ENCODE assay signal across 16 cellular contexts in genomic region chr13:113869263-113869662, GRCh38. TPM values are rescaled to one million over a fixed set of nuclear protein-coding genes. Genes with fewer than 3 reads are reported as not detected.
A peak's percentile ranks its signal among the peaks of the same experiment; 100 is the strongest.
DNase-seq lines count a peak whose midpoint lies in the region; ATAC-seq and TF ChIP-seq lines count a peak whose summit lies in the region.
"Had no signal": no experiment of that assay in that cellular context is flagged by ENCODE, and none has a peak within 500 bp of the region (broad histone marks: within the 10 kb centered on the region; RNA-seq: fewer than 3 reads in every experiment).

No MANE protein-coding gene starts in this region.

- H3K56ac ChIP-seq in IMR-90 (ENCODE audit: extremely low read depth, insufficient read depth, low read length) = no peak overlapping the region

- H3K27ac ChIP-seq in IMR-90 (ENCODE audit: insufficient read depth, low read length) (no peak overlapping the region), endodermal cell (ENCODE audit: low read depth, low read length) (no peak overlapping the region), vagina (no peak overlapping the region)
- H3K27ac ChIP-seq: 22Rv1, A549, C4-2B, GM23248 had no signal

- dilution Hi-C loops in IMR-90 (cut with HindIII; ENCODE audit: low sequenced_read_pairs, unreplicated experiment) = no loop called here

- H2BK120ac ChIP-seq in IMR-90 (ENCODE audit: low read depth, low read length) = no peak overlapping the region

- peaks cover 5% of the 10 kb centered on the region for H3K9me1 ChIP-seq in IMR-90 (ENCODE audit: insufficient read depth, low read length)

- no peak overlapping the region for H3K4ac ChIP-seq in IMR-90 (ENCODE audit: low read depth, low read length)

- TF ChIP-seq CTCF in activated CD8-positive, alpha-beta T cell treated with anti-CD3 and anti-CD28 coated beads for 36 hours (IDR thresholded peaks at IDR 0.05) = no peak
- TF ChIP-seq CTCF in IMR-90 (conservative IDR thresholded peaks at IDR 0.05; ENCODE audit: low read depth, low read length) = no peak
- no peak for TF ChIP-seq CTCF in endodermal cell (conservative IDR thresholded peaks at IDR 0.05)
- no peak for TF ChIP-seq CTCF in vagina (IDR thresholded peaks at IDR 0.05)

- H3K36me3 ChIP-seq in IMR-90 (ENCODE audit: control insufficient read depth, insufficient read depth, low read length) (no peaks in the 10 kb centered on the region), endodermal cell (ENCODE audit: control insufficient read depth, insufficient read depth, low read length) (no peaks in the 10 kb centered on the region), vagina (no peaks in the 10 kb centered on the region)

- no peak overlapping the region for H3K4me3 ChIP-seq in IMR-90 (ENCODE audit: insufficient read depth, low read depth, low read length)
- no peak overlapping the region for H3K4me3 ChIP-seq in endodermal cell (ENCODE audit: low read length)
- H3K4me3 ChIP-seq in vagina = no peak overlapping the region
- H3K4me3 ChIP-seq: A549, GM23248 had no signal

- no peak overlapping the region for H4K91ac ChIP-seq in IMR-90 (ENCODE audit: insufficient read depth, low read depth, low read length)

- no peak overlapping the region for H2BK5ac ChIP-seq in IMR-90 (ENCODE audit: low read depth, low read length, poor library complexity, severe bottlenecking)

- ATAC-seq in activated CD8-positive, alpha-beta T cell treated with anti-CD3 and anti-CD28 coated beads, Interleukin-2, amount 10 ng/mL, durations not matched to agents 7 days and 5 days = no peak
- no peak for ATAC-seq in activated CD8-positive, alpha-beta T cell treated with anti-CD3 and anti-CD28 coated beads for 36 hours
- ATAC-seq in IMR-90 (ENCODE audit: low read depth) = no peak
- no peak for ATAC-seq in activated T-helper 17 cell treated with anti-CD3 and anti-CD28 coated beads, Interleukin-2, amount 50 U/mL, for 72 hours (replicated peaks)
- no peak for ATAC-seq in GM21447 (IDR thresholded peaks at IDR 0.05; ENCODE audit: unreplicated experiment)
- ATAC-seq: A549, HepG2 had no signal

- BruUV-seq in IMR-90 (replicated peaks; lab: Mats Ljungman, UMichigan) = no TSS peak

- DNase-seq in activated CD8-positive, alpha-beta T cell treated with anti-CD3 and anti-CD28 coated beads, Interleukin-2, amount 10 ng/mL, durations not matched to agents 7 days and 5 days = peak; percentile 4
- no peak for DNase-seq in activated CD8-positive, alpha-beta T cell treated with anti-CD3 and anti-CD28 coated beads for 36 hours
- DNase-seq in IMR-90 (no peak), endodermal cell (peak; percentile 11), vagina (ENCODE audit: extremely low spot score in 2 of 2) (peak; percentile 47 to 58)
- DNase-seq: AML-193; Caco-2; CD4-positive, alpha-beta T cell; GM23248; HCEC 1CT had no signal

- H2AK5ac ChIP-seq in IMR-90 (ENCODE audit: low read depth, low read length) = peak overlapping the region; percentile 13; the same call in 1 of the 2 replicates

- TF ChIP-seq POLR2A in IMR-90 (IDR thresholded peaks at IDR 0.05; ENCODE audit: low read depth, low read length) (no peak), vagina (IDR thresholded peaks at IDR 0.05) (no peak)

- no peak overlapping the region for H2AFZ ChIP-seq in IMR-90 (replicated peaks; ENCODE audit: low read length, poor library complexity)
- H2AFZ ChIP-seq: GM23248 had no signal

- H4K20me1 ChIP-seq in IMR-90 (ENCODE audit: insufficient read depth, low read length) = no peaks in the 10 kb centered on the region

- no peak overlapping the region for H3K14ac ChIP-seq in IMR-90 (replicated peaks; ENCODE audit: low read depth, low read length)

- H3K9me3 ChIP-seq in IMR-90 (ENCODE audit: control insufficient read depth, insufficient read depth, low read length) = no peaks in the 10 kb centered on the region
- H3K9me3 ChIP-seq in endodermal cell (ENCODE audit: control insufficient read depth, low read length) = no peaks in the 10 kb centered on the region
- no peaks in the 10 kb centered on the region for H3K9me3 ChIP-seq in vagina
- H3K9me3 ChIP-seq: A549 had no signal

- intact Hi-C loops in activated CD8-positive, alpha-beta T cell treated with anti-CD3 and anti-CD28 coated beads for 36 hours (cut with micrococcal nuclease) = no loop called here
- intact Hi-C loops in IMR-90 (cut with micrococcal nuclease) (loop anchor here (2.0 kb wide), 1 partner anchor 24 kb away; no protein-coding TSS in a partner anchor), vagina (cut with DNase I) (loop anchor here (10.0 kb wide), 1 partner anchor 56 kb away; no protein-coding TSS in a partner anchor)

- H3K4me1 ChIP-seq in IMR-90 (ENCODE audit: control insufficient read depth, insufficient read depth, low read length) = peaks cover 2% of the 10 kb centered on the region
- H3K4me1 ChIP-seq in endodermal cell (ENCODE audit: control insufficient read depth, insufficient read depth, low read length) = no peaks in the 10 kb centered on the region
- H3K4me1 ChIP-seq in vagina = peaks cover 11% of the 10 kb centered on the region

- no peak overlapping the region for H3K23ac ChIP-seq in IMR-90 (ENCODE audit: low read depth, low read length)

- H3K18ac ChIP-seq in IMR-90 (ENCODE audit: low read depth, low read length) = no peak overlapping the region

- H3K27me3 ChIP-seq in IMR-90 (ENCODE audit: control insufficient read depth, insufficient read depth, low read length) (no peaks in the 10 kb centered on the region), endodermal cell (ENCODE audit: control insufficient read depth, insufficient read depth, low read length, poor library complexity, severe bottlenecking) (peaks cover 25% of the 10 kb centered on the region), vagina (no peaks in the 10 kb centered on the region)

- 0 out of 3 replicates have a peak overlapping the region, but pooled peaks have one; percentile 22 for H2BK15ac ChIP-seq in IMR-90 (ENCODE audit: low read depth, low read length)

- no peak overlapping the region for H2BK20ac ChIP-seq in IMR-90 (ENCODE audit: low read depth, low read length)

- no peaks in the 10 kb centered on the region for H3K36me3 Mint-ChIP-seq in activated CD8-positive, alpha-beta T cell treated with anti-CD3 and anti-CD28 coated beads, Interleukin-2, amount 10 ng/mL, durations not matched to agents 7 days and 5 days (ENCODE audit: low read depth)
- no peaks in the 10 kb centered on the region for H3K36me3 Mint-ChIP-seq in activated CD8-positive, alpha-beta T cell treated with anti-CD3 and anti-CD28 coated beads for 36 hours (ENCODE audit: low read depth)
- H3K36me3 Mint-ChIP-seq in endodermal cell (ENCODE audit: low read depth) = no peaks in the 10 kb centered on the region
- no peaks in the 10 kb centered on the region for H3K36me3 Mint-ChIP-seq in activated T-helper 17 cell treated with anti-CD3 and anti-CD28 coated beads, Interleukin-2, amount 50 U/mL, for 72 hours (ENCODE audit: low read depth)

- no peaks in the 10 kb centered on the region for H3K9me3 Mint-ChIP-seq in activated CD8-positive, alpha-beta T cell treated with anti-CD3 and anti-CD28 coated beads, Interleukin-2, amount 10 ng/mL, durations not matched to agents 7 days and 5 days (ENCODE audit: insufficient read depth)
- no peaks in the 10 kb centered on the region for H3K9me3 Mint-ChIP-seq in activated CD8-positive, alpha-beta T cell treated with anti-CD3 and anti-CD28 coated beads for 36 hours
- H3K9me3 Mint-ChIP-seq in endodermal cell = no peaks in the 10 kb centered on the region
- H3K9me3 Mint-ChIP-seq in activated T-helper 17 cell treated with anti-CD3 and anti-CD28 coated beads, Interleukin-2, amount 50 U/mL, for 72 hours = peaks cover 4% of the 10 kb centered on the region
- H3K9me3 Mint-ChIP-seq: CD4-positive, alpha-beta T cell had no signal

- peaks cover 13 to 26% of the 10 kb centered on the region in 2 experiments for H3K79me1 ChIP-seq in IMR-90 (ENCODE audit: low read depth in 1 of 2, low read length in 2 of 2)

- no peak overlapping the region for H4K8ac ChIP-seq in IMR-90 (ENCODE audit: low read depth in 2 of 2, low read length in 2 of 2)

- CTCF ChIA-PET in activated CD8-positive, alpha-beta T cell treated with anti-CD3 and anti-CD28 coated beads, Interleukin-2, amount 10 ng/mL, durations not matched to agents 7 days and 5 days (lab: Charles Lee) = interaction anchor here (0.6 to 1.8 kb wide), 2 partner anchors 10 to 46 kb away, joined by 3 to 4 read pairs; no protein-coding TSS in a partner anchor
- CTCF ChIA-PET in activated CD8-positive, alpha-beta T cell treated with anti-CD3 and anti-CD28 coated beads for 36 hours (lab: Charles Lee) = interaction anchor here (1.7 kb wide), 1 partner anchor 10 kb away, joined by 4 read pairs; no protein-coding TSS in a partner anchor
- CTCF ChIA-PET in IMR-90 (lab: Yijun Ruan, JAX) = no interaction called here

- no peak overlapping the region for H3K4me3 Mint-ChIP-seq in activated CD8-positive, alpha-beta T cell treated with anti-CD3 and anti-CD28 coated beads, Interleukin-2, amount 10 ng/mL, durations not matched to agents 7 days and 5 days
- no peak overlapping the region for H3K4me3 Mint-ChIP-seq in activated CD8-positive, alpha-beta T cell treated with anti-CD3 and anti-CD28 coated beads for 36 hours
- no peak overlapping the region for H3K4me3 Mint-ChIP-seq in endodermal cell
- H3K4me3 Mint-ChIP-seq in activated T-helper 17 cell treated with anti-CD3 and anti-CD28 coated beads, Interleukin-2, amount 50 U/mL, for 72 hours = no peak overlapping the region
- H3K4me3 Mint-ChIP-seq: CD4-positive, alpha-beta T cell had no signal

- no peak overlapping the region for H2AK9ac ChIP-seq in IMR-90 (replicated peaks; ENCODE audit: low read depth, low read length, poor library complexity)

- peaks cover 4% of the 10 kb centered on the region for H3K4me1 Mint-ChIP-seq in activated CD8-positive, alpha-beta T cell treated with anti-CD3 and anti-CD28 coated beads, Interleukin-2, amount 10 ng/mL, durations not matched to agents 7 days and 5 days (ENCODE audit: low read depth)
- peaks cover 2% of the 10 kb centered on the region for H3K4me1 Mint-ChIP-seq in activated CD8-positive, alpha-beta T cell treated with anti-CD3 and anti-CD28 coated beads for 36 hours (ENCODE audit: low read depth)
- peaks cover 12% of the 10 kb centered on the region for H3K4me1 Mint-ChIP-seq in endodermal cell
- peaks cover 5% of the 10 kb centered on the region for H3K4me1 Mint-ChIP-seq in activated T-helper 17 cell treated with anti-CD3 and anti-CD28 coated beads, Interleukin-2, amount 50 U/mL, for 72 hours

- in situ Hi-C loops in IMR-90 (cut with MboI; ENCODE audit: low sequenced_read_pairs) = no loop called here

- H3K27ac Mint-ChIP-seq in activated CD8-positive, alpha-beta T cell treated with anti-CD3 and anti-CD28 coated beads, Interleukin-2, amount 10 ng/mL, durations not matched to agents 7 days and 5 days = no peak overlapping the region
- no peak overlapping the region for H3K27ac Mint-ChIP-seq in activated CD8-positive, alpha-beta T cell treated with anti-CD3 and anti-CD28 coated beads for 36 hours
- H3K27ac Mint-ChIP-seq in endodermal cell = no peak overlapping the region
- no peak overlapping the region for H3K27ac Mint-ChIP-seq in activated T-helper 17 cell treated with anti-CD3 and anti-CD28 coated beads, Interleukin-2, amount 50 U/mL, for 72 hours
- H3K27ac Mint-ChIP-seq: CD4-positive, alpha-beta T cell had no signal

- no peak overlapping the region for H3K4me2 ChIP-seq in IMR-90 (ENCODE audit: low read depth, low read length)
- H3K4me2 ChIP-seq: A549 had no signal

- TF ChIP-seq RAD21 in IMR-90 (IDR thresholded peaks at IDR 0.05; ENCODE audit: low read length) = no peak

- peaks cover 53% of the 10 kb centered on the region for H3K27me3 Mint-ChIP-seq in activated CD8-positive, alpha-beta T cell treated with anti-CD3 and anti-CD28 coated beads, Interleukin-2, amount 10 ng/mL, durations not matched to agents 7 days and 5 days (ENCODE audit: low read depth)
- H3K27me3 Mint-ChIP-seq in activated CD8-positive, alpha-beta T cell treated with anti-CD3 and anti-CD28 coated beads for 36 hours = peaks cover 37% of the 10 kb centered on the region
- peaks cover 23% of the 10 kb centered on the region for H3K27me3 Mint-ChIP-seq in endodermal cell (ENCODE audit: insufficient read depth)
- H3K27me3 Mint-ChIP-seq in activated T-helper 17 cell treated with anti-CD3 and anti-CD28 coated beads, Interleukin-2, amount 50 U/mL, for 72 hours = peaks cover 50% of the 10 kb centered on the region

- H3K9ac ChIP-seq in IMR-90 (ENCODE audit: low read depth, low read length) (no peak overlapping the region), endodermal cell (ENCODE audit: extremely low read depth, low read length, poor library complexity, severe bottlenecking) (no peak overlapping the region)
- H3K9ac ChIP-seq: GM23248 had no signal

- WGBS in IMR-90 (ENCODE audit: extremely low coverage in 2 of 2, insufficient read length in 1 of 2), 2 experiments = no CpG with 5 or more reads among the region's 4 CpGs
- 91 to 96% methylated on average over 3 to 4 of the region's 4 CpGs for WGBS in endodermal cell (ENCODE audit: insufficient coverage in 1 of 2, insufficient read length in 1 of 2), 2 experiments

- POLR2A ChIA-PET in activated CD8-positive, alpha-beta T cell treated with anti-CD3 and anti-CD28 coated beads, Interleukin-2, amount 10 ng/mL, durations not matched to agents 7 days and 5 days (lab: Charles Lee) = no interaction called here
- POLR2A ChIA-PET in activated CD8-positive, alpha-beta T cell treated with anti-CD3 and anti-CD28 coated beads for 36 hours (lab: Charles Lee) = interaction anchor here (1.0 kb wide), 1 partner anchor 10 kb away, joined by 3 read pairs; no protein-coding TSS in a partner anchor
- POLR2A ChIA-PET in IMR-90 (lab: Charles Lee; ENCODE audit: unreplicated experiment) = no interaction called here

- no peak overlapping the region; the same call in 1 of the 2 replicates for H4K5ac ChIP-seq in IMR-90 (ENCODE audit: low read depth, low read length)

RNA-seq across cellular contexts. Expression of gene GAS6, which starts 5.4 kb away (rescaled TPM):
- under 1 TPM; 0.53 to 0.65 TPM for total RNA-seq in activated CD8-positive, alpha-beta T cell treated with anti-CD3 and anti-CD28 coated beads, Interleukin-2, amount 10 ng/mL, durations not matched to agents 7 days and 5 days
- under 1 TPM; 0.23 to 0.25 TPM for total RNA-seq in activated CD8-positive, alpha-beta T cell treated with anti-CD3 and anti-CD28 coated beads for 36 hours
- total RNA-seq in IMR-90 (2012; rRNA removed) (212 and 220 TPM in 2 replicates), endodermal cell (10 to 100 TPM; 45.7 to 49.6 TPM), vagina (215 TPM)
- polyA plus RNA-seq in IMR-90 (2012; rRNA removed) = 795 and 823 TPM in 2 replicates
- 1,010 and 1,498 TPM in 2 replicates for polyA plus RNA-seq in IMR-90 (2012; cell fraction: cytosol; rRNA removed)
- polyA plus RNA-seq in IMR-90 (2012; cell fraction: nucleus; rRNA removed; ENCODE audit: low replicate concordance) = 1,145 and 2,216 TPM in 2 replicates
- 24.8 TPM for polyA plus RNA-seq in endodermal cell (2013, experiment 1 of 2)
- 23.0 TPM for polyA plus RNA-seq in endodermal cell (2013, experiment 2 of 2)
- total RNA-seq in activated T-helper 17 cell treated with anti-CD3 and anti-CD28 coated beads, Interleukin-2, amount 50 U/mL, for 72 hours = under 1 TPM; 0.56 to 0.58 TPM

Comparison
In these comparisons a context has a peak if more than half of its experiments do, and no peak if none do; other contexts are left out.
1. DNase-seq: peak in activated CD8-positive, alpha-beta T cell treated with anti-CD3 and anti-CD28 coated beads, Interleukin-2, amount 10 ng/mL, durations not matched to agents 7 days and 5 days (single experiment), endodermal cell (single experiment) and vagina (2 of 2); none in activated CD8-positive, alpha-beta T cell treated with anti-CD3 and anti-CD28 coated beads for 36 hours (single experiment) and IMR-90 (single experiment).
2. RNA of gene GAS6, which starts 5.4 kb away (total RNA-seq): 212 to 220 TPM in IMR-90, 215 TPM in vagina (single experiment) and 45.7 to 49.6 TPM in endodermal cell; 0.53 to 0.65 TPM in activated CD8-positive, alpha-beta T cell treated with anti-CD3 and anti-CD28 coated beads, Interleukin-2, amount 10 ng/mL, durations not matched to agents 7 days and 5 days, 0.56 to 0.58 TPM in activated T-helper 17 cell treated with anti-CD3 and anti-CD28 coated beads, Interleukin-2, amount 50 U/mL, for 72 hours and 0.23 to 0.25 TPM in activated CD8-positive, alpha-beta T cell treated with anti-CD3 and anti-CD28 coated beads for 36 hours; every median in the first group is over 10 times any median in the second.